ENCODE assay signal across 8 cellular contexts in genomic region chr9:614421-614820, GRCh38.
DNase-seq lines count a peak whose midpoint lies in the region; ATAC-seq and TF ChIP-seq lines count a peak whose summit lies in the region.

No MANE protein-coding gene starts in this region.

- H4K20me1 ChIP-seq in mammary epithelial cell (ENCODE audit: insufficient read depth, low read length) = no peaks in the 10 kb centered on the region

- peak overlapping the region; percentile 58 for H2AFZ ChIP-seq in mammary epithelial cell (ENCODE audit: low read depth, low read length)

- H3K9ac ChIP-seq in mammary epithelial cell (ENCODE audit: insufficient read depth, low read length) = peak overlapping the region; percentile 36

- peak overlapping the region; percentile 39 for H3K27ac ChIP-seq in mammary epithelial cell (ENCODE audit: insufficient read depth, low read depth, low read length)
- peak overlapping the region; percentile 71 to 77 for H3K27ac ChIP-seq in tibial artery
- H3K27ac ChIP-seq in WERI-Rb-1 = no peak overlapping the region

- in situ Hi-C loops in mammary epithelial cell (cut with MboI; ENCODE audit: low sequenced_read_pairs in 2 of 2) = loop anchor here (5.0 kb wide), 2 partner anchors 143 to 148 kb away; no protein-coding TSS in a partner anchor
- in situ Hi-C loops in HAP-1 (cut with MboI; ENCODE audit: low sequenced_read_pairs) = loop anchor here (5.0 to 10.0 kb wide), 4 partner anchors 140 to 383 kb away; no protein-coding TSS in a partner anchor

- H3K27me3 ChIP-seq in mammary epithelial cell (ENCODE audit: insufficient read depth, low read length) = no peaks in the 10 kb centered on the region
- H3K27me3 ChIP-seq in tibial artery = no peaks in the 10 kb centered on the region
- no peaks in the 10 kb centered on the region for H3K27me3 ChIP-seq in WERI-Rb-1 (ENCODE audit: insufficient read depth, low read depth, severe bottlenecking)
- H3K27me3 ChIP-seq in HAP-1 (ENCODE audit: low read depth) = no peaks in the 10 kb centered on the region

- H3K4me3 ChIP-seq in mammary epithelial cell (replicated peaks in 1 of 3; ENCODE audit: insufficient read depth in 1 of 3, low read depth in 2 of 3, low read length in 3 of 3) = no peak overlapping the region
- H3K4me3 ChIP-seq in tibial artery = no peak overlapping the region
- no peak overlapping the region for H3K4me3 ChIP-seq in WERI-Rb-1 (ENCODE audit: low read depth, low read length)
- H3K4me3 ChIP-seq in HAP-1 = no peak overlapping the region

- H3K79me2 ChIP-seq in mammary epithelial cell (ENCODE audit: insufficient read depth, low read length) = peaks cover 9% of the 10 kb centered on the region

- CTCF ChIA-PET in mammary epithelial cell (lab: Charles Lee; ENCODE audit: low non-redundant PET) = no interaction called here

- no TSS peak for BruUV-seq in mammary epithelial cell (replicated peaks; lab: Mats Ljungman, UMichigan)

- dilution Hi-C loops in mammary epithelial cell (cut with HindIII; ENCODE audit: low sequenced_read_pairs) = no loop called here

- peaks cover 30% of the 10 kb centered on the region for H3K4me1 ChIP-seq in mammary epithelial cell (ENCODE audit: insufficient read depth, low read length)
- H3K4me1 ChIP-seq in tibial artery = peaks cover 0 to 36% (median 24%) of the 10 kb centered on the region in 4 donors
- H3K4me1 ChIP-seq in HAP-1 = no peaks in the 10 kb centered on the region

- H3K36me3 ChIP-seq in mammary epithelial cell (ENCODE audit: insufficient read depth, low read length) (no peaks in the 10 kb centered on the region), tibial artery (no peaks in the 10 kb centered on the region), WERI-Rb-1 (no peaks in the 10 kb centered on the region), HAP-1 (replicated peaks) (no peaks in the 10 kb centered on the region)

- WGBS in mammary epithelial cell (ENCODE audit: low coverage, missing lambda C conversion rate) = 3% methylated on average over 3 of the region's 4 CpGs

- no peaks in the 10 kb centered on the region for H3K9me3 ChIP-seq in mammary epithelial cell (replicated peaks; ENCODE audit: insufficient read depth, low read length)
- no peaks in the 10 kb centered on the region for H3K9me3 ChIP-seq in tibial artery
- H3K9me3 ChIP-seq in WERI-Rb-1 (ENCODE audit: severe bottlenecking) = no peaks in the 10 kb centered on the region
- H3K9me3 ChIP-seq in HAP-1 = no peaks in the 10 kb centered on the region

- DNase-seq in LHCN-M2 (ENCODE audit: low read depth) (peak; percentile 40), mammary epithelial cell (no peak), left colon (no peak), tibial artery (peak in 1 of 2 donors; percentile 30), DMS153 treated with DMSO at 0.1 percent for 48 hours (lab: John Stamatoyannopoulos, UW; ENCODE audit: unreplicated experiment) (no peak), NCI-H187 (lab: John Stamatoyannopoulos, UW) (no peak), WERI-Rb-1 (no peak), HAP-1 (ENCODE audit: low spot score in 2 of 2) (no peak)

- no peak for TF ChIP-seq CTCF in mammary epithelial cell (conservative IDR thresholded peaks at IDR 0.05 in 1 of 2, IDR thresholded peaks at IDR 0.05 in 1 of 2; ENCODE audit: extremely low read depth in 1 of 2, insufficient read depth in 1 of 2, low read depth in 1 of 2, low read length in 2 of 2)
- TF ChIP-seq CTCF in tibial artery (IDR thresholded peaks at IDR 0.05) = no peak
- no peak for TF ChIP-seq CTCF in WERI-Rb-1 (IDR thresholded peaks at IDR 0.05; ENCODE audit: low read depth, low read length)

- peak overlapping the region; percentile 53 for H3K4me2 ChIP-seq in mammary epithelial cell (ENCODE audit: insufficient read depth, low read depth, low read length)

- peak; percentile 21 for ATAC-seq in left colon

- intact Hi-C loops in mammary epithelial cell (cut with micrococcal nuclease) (loop anchor here (1.0 to 5.0 kb wide), 9 partner anchors 43 to 394 kb away; no protein-coding TSS in a partner anchor), left colon (cut with DNase I, micrococcal nuclease) (loop anchor here in 1 of 2 donors (10.0 kb wide), 1 partner anchor 150 kb away; no protein-coding TSS in a partner anchor), tibial artery (cut with DNase I; ENCODE audit: low total_unique reads) (loop anchor here (2.0 to 5.0 kb wide), 3 partner anchors 148 to 393 kb away; no protein-coding TSS in a partner anchor)
